12 cellular contexts compared by ENCODE assay signal in genomic region chr7:44075296-44076075, GRCh38. TPM values are rescaled to one million over a fixed set of nuclear protein-coding genes. Genes with fewer than 3 reads are reported as not detected.
DNase-seq lines count a peak whose midpoint lies in the region; ATAC-seq and TF ChIP-seq lines count a peak whose summit lies in the region.
"Had no signal": no experiment of that assay in that cellular context is flagged by ENCODE, and none has a peak within 500 bp of the region (broad histone marks: within the 10 kb centered on the region; RNA-seq: fewer than 3 reads in every experiment).

No MANE protein-coding gene starts in this region.

- no peak for DNase-seq in DND-41
- DNase-seq in natural killer cell treated with Interleukin-12 subunit alpha and Interleukin-12 subunit beta and Interleukin-15 and Interleukin-18, amount 100 ng/mL, for 72 hours (ENCODE audit: low spot score), result no peak
- DNase-seq in KBM-7, result no peak
- no peak for DNase-seq in GM03348 (ENCODE audit: low spot score)
- DNase-seq: activated CD8-positive, alpha-beta memory T cell treated with anti-CD3 and anti-CD28 coated beads, Interleukin-2, amount 10 ng/mL, durations not matched to agents 7 days and 5 days; Calu3; effector memory CD4-positive, alpha-beta T cell; NCI-H345; stimulated activated CD4-positive, alpha-beta T cell treated with anti-CD3 and anti-CD28 coated beads, Interleukin-2, amount 100 ng/mL, for 24 hours; T1000 had no signal

- in situ Hi-C loops in KBM-7 (cut with MboI; ENCODE audit: low pct_unique_long_range_greater_than_20kb, low sequenced_read_pairs), result no loop called here

- no peaks in the 10 kb centered on the region for H3K9me3 ChIP-seq in DND-41 (ENCODE audit: insufficient read depth, low read length, severe bottlenecking)

- peaks cover 9% of the 10 kb centered on the region; the same call in 1 of the 2 replicates for H4K20me1 ChIP-seq in DND-41 (ENCODE audit: insufficient read depth, low read length)

- H3K4me3 Mint-ChIP-seq in natural killer cell treated with Interleukin-12 subunit alpha and Interleukin-12 subunit beta and Interleukin-15 and Interleukin-18, amount 100 ng/mL, for 72 hours, result no peak overlapping the region
- H3K4me3 Mint-ChIP-seq: activated CD8-positive, alpha-beta memory T cell treated with anti-CD3 and anti-CD28 coated beads, Interleukin-2, amount 10 ng/mL, durations not matched to agents 7 days and 5 days had no signal

- H3K9me3 Mint-ChIP-seq in natural killer cell treated with Interleukin-12 subunit alpha and Interleukin-12 subunit beta and Interleukin-15 and Interleukin-18, amount 100 ng/mL, for 72 hours, result no peaks in the 10 kb centered on the region

- peaks cover 84% of the 10 kb centered on the region for H3K36me3 ChIP-seq in DND-41 (ENCODE audit: insufficient read depth, low read length)

- peaks cover 31% of the 10 kb centered on the region for H3K4me1 ChIP-seq in DND-41 (ENCODE audit: insufficient read depth, low read length)

- no peak overlapping the region for H3K9ac ChIP-seq in DND-41 (ENCODE audit: low read depth, low read length)

- no peak for ATAC-seq in DND-41 (ENCODE audit: insufficient read depth, low read depth)
- no peak for ATAC-seq in natural killer cell treated with Interleukin-12 subunit alpha and Interleukin-12 subunit beta and Interleukin-15 and Interleukin-18, amount 100 ng/mL, for 72 hours
- ATAC-seq in HG02642 (IDR thresholded peaks at IDR 0.05; ENCODE audit: poor library complexity, unreplicated experiment), result no peak
- ATAC-seq: activated CD8-positive, alpha-beta memory T cell treated with anti-CD3 and anti-CD28 coated beads, Interleukin-2, amount 10 ng/mL, durations not matched to agents 7 days and 5 days had no signal

- H3K79me2 ChIP-seq in DND-41 (ENCODE audit: insufficient read depth, low read length), result peaks cover 16% of the 10 kb centered on the region

- no peak overlapping the region for H2AFZ ChIP-seq in DND-41 (ENCODE audit: low read depth, low read length)

- H3K27me3 Mint-ChIP-seq in natural killer cell treated with Interleukin-12 subunit alpha and Interleukin-12 subunit beta and Interleukin-15 and Interleukin-18, amount 100 ng/mL, for 72 hours, result no peaks in the 10 kb centered on the region
- H3K27me3 Mint-ChIP-seq: activated CD8-positive, alpha-beta memory T cell treated with anti-CD3 and anti-CD28 coated beads, Interleukin-2, amount 10 ng/mL, durations not matched to agents 7 days and 5 days had no signal

- H3K36me3 Mint-ChIP-seq in natural killer cell treated with Interleukin-12 subunit alpha and Interleukin-12 subunit beta and Interleukin-15 and Interleukin-18, amount 100 ng/mL, for 72 hours, result peaks cover 7% of the 10 kb centered on the region

- peak overlapping the region; percentile 84 to 86 for H3K27ac Mint-ChIP-seq in natural killer cell treated with Interleukin-12 subunit alpha and Interleukin-12 subunit beta and Interleukin-15 and Interleukin-18, amount 100 ng/mL, for 72 hours

- TF ChIP-seq CTCF in DND-41 (IDR thresholded peaks at IDR 0.05; ENCODE audit: borderline replicate concordance, extremely low read depth, low read length, poor library complexity, severe bottlenecking) (no peak), VCaP (conservative IDR thresholded peaks at IDR 0.05) (no peak)

- H3K27ac ChIP-seq in DND-41 (ENCODE audit: low read length) (peak overlapping the region; percentile 18; the same call in 1 of the 2 replicates), VCaP (peak overlapping the region; percentile 74)

- H3K27me3 ChIP-seq in DND-41 (ENCODE audit: insufficient read depth, low read length, poor library complexity), result no peaks in the 10 kb centered on the region

- peaks cover 21 to 24% of the 10 kb centered on the region in 2 donors for H3K4me1 Mint-ChIP-seq in natural killer cell treated with Interleukin-12 subunit alpha and Interleukin-12 subunit beta and Interleukin-15 and Interleukin-18, amount 100 ng/mL, for 72 hours (ENCODE audit: low read depth in 2 of 2)

- no peak overlapping the region for H3K4me3 ChIP-seq in DND-41 (ENCODE audit: low read depth in 1 of 2, low read length in 2 of 2)

- no peak overlapping the region for H3K4me2 ChIP-seq in DND-41 (ENCODE audit: insufficient read depth, low read length)

RNA-seq across cellular contexts. Expression of gene POLM, which starts 6.8 kb away (rescaled TPM):
- 10 to 100 TPM; 25.9 to 66.9 TPM for total RNA-seq in natural killer cell treated with Interleukin-12 subunit alpha and Interleukin-12 subunit beta and Interleukin-15 and Interleukin-18, amount 100 ng/mL, for 72 hours

RNA-seq across cellular contexts. Expression of gene PGAM2, which starts 10.1 kb away (rescaled TPM):
- total RNA-seq in natural killer cell treated with Interleukin-12 subunit alpha and Interleukin-12 subunit beta and Interleukin-15 and Interleukin-18, amount 100 ng/mL, for 72 hours, result not detected

RNA-seq across cellular contexts. Expression of gene AEBP1, which starts 28.7 kb away (rescaled TPM):
- 1 to 10 TPM; 1.0 to 2.4 TPM for total RNA-seq in natural killer cell treated with Interleukin-12 subunit alpha and Interleukin-12 subunit beta and Interleukin-15 and Interleukin-18, amount 100 ng/mL, for 72 hours
- total RNA-seq: Calu3 had no signal

RNA-seq across cellular contexts. Expression of gene DBNL, which starts 31.0 kb away (rescaled TPM):
- total RNA-seq in natural killer cell treated with Interleukin-12 subunit alpha and Interleukin-12 subunit beta and Interleukin-15 and Interleukin-18, amount 100 ng/mL, for 72 hours, result 100 to 1,000 TPM; 173 to 202 TPM

RNA-seq across cellular contexts. Expression of gene POLD2, which starts 47.9 kb away (rescaled TPM):
- 100 to 1,000 TPM; 101 to 229 TPM for total RNA-seq in natural killer cell treated with Interleukin-12 subunit alpha and Interleukin-12 subunit beta and Interleukin-15 and Interleukin-18, amount 100 ng/mL, for 72 hours
